Comparison of ENCODE assay signal across 15 cellular contexts in genomic region chr7:98617960-98618418, GRCh38. TPM values are rescaled to one million over a fixed set of nuclear protein-coding genes. Genes with fewer than 3 reads are reported as not detected.
DNase-seq lines count a peak whose midpoint lies in the region; ATAC-seq, FAIRE-seq and TF ChIP-seq lines count a peak whose summit lies in the region.
"Had no signal": no experiment of that assay in that cellular context is flagged by ENCODE, and none has a peak within 500 bp of the region (broad histone marks: within the 10 kb centered on the region; RNA-seq: fewer than 3 reads in every experiment).

No MANE protein-coding gene starts in this region.

- CTCF ChIA-PET in endothelial cell of umbilical vein (lab: Charles Lee): no interaction called here
- CTCF ChIA-PET in CD4-positive, alpha-beta memory T cell (lab: Charles Lee; ENCODE audit: partially characterized antibody): no interaction called here

- H3K79me2 ChIP-seq in endothelial cell of umbilical vein (ENCODE audit: control insufficient read depth, insufficient read depth, low read length): no peaks in the 10 kb centered on the region

- POLR2A ChIA-PET in endothelial cell of umbilical vein (lab: Charles Lee): no interaction called here
- POLR2A ChIA-PET in CD4-positive, alpha-beta memory T cell (lab: Charles Lee; ENCODE audit: partially characterized antibody): no interaction called here

- H3K9me3 Mint-ChIP-seq in CD4-positive, alpha-beta memory T cell: peaks cover 0 to 6% (median 1%) of the 10 kb centered on the region in 8 donors
- H3K9me3 Mint-ChIP-seq: central memory CD8-positive, alpha-beta T cell had no signal

- H3K9ac ChIP-seq in liver (ENCODE audit: low read depth in 1 of 2, low read length in 2 of 2) (no peak overlapping the region), endothelial cell of umbilical vein (replicated peaks; ENCODE audit: extremely low read depth, insufficient read depth, low read length) (no peak overlapping the region)
- H3K9ac ChIP-seq: BLaER1 had no signal

- no peak overlapping the region for H2AFZ ChIP-seq in endothelial cell of umbilical vein (ENCODE audit: low read depth, low read length)
- no peak overlapping the region for H2AFZ ChIP-seq in neuron (ENCODE audit: low read depth, low read length)

- H3K27me3 Mint-ChIP-seq in CD4-positive, alpha-beta memory T cell: peaks cover 26 to 39% of the 10 kb centered on the region in 2 donors

- no TSS peak for BruUV-seq in endothelial cell of umbilical vein (replicated peaks; lab: Mats Ljungman, UMichigan)

- TF ChIP-seq POLR2A in right lobe of liver (IDR thresholded peaks at IDR 0.05): no peak
- TF ChIP-seq POLR2A in endothelial cell of umbilical vein (IDR thresholded peaks at IDR 0.05; ENCODE audit: low read depth, low read length): no peak
- no peak for TF ChIP-seq POLR2A in vagina (IDR thresholded peaks at IDR 0.05)

- peaks cover 0 to 20% (median 1%) of the 10 kb centered on the region in 4 donors for H3K4me1 Mint-ChIP-seq in CD4-positive, alpha-beta memory T cell
- H3K4me1 Mint-ChIP-seq: central memory CD8-positive, alpha-beta T cell; mesothelial cell of epicardium had no signal

- H3K9me3 ChIP-seq in liver (ENCODE audit: control insufficient read depth in 4 of 4, low read length in 3 of 4) (no peaks in the 10 kb centered on the region), right lobe of liver (no peaks in the 10 kb centered on the region), endothelial cell of umbilical vein (replicated peaks; ENCODE audit: control insufficient read depth, insufficient read depth, low read length) (no peaks in the 10 kb centered on the region), neuron (ENCODE audit: low read length) (no peaks in the 10 kb centered on the region), vagina (no peaks in the 10 kb centered on the region)
- H3K9me3 ChIP-seq in CD4-positive, alpha-beta memory T cell (ENCODE audit: control insufficient read depth in 1 of 2, low read length in 2 of 2): no peaks in the 10 kb centered on the region

- ATAC-seq in right lobe of liver: no peak

- dilution Hi-C loops in endothelial cell of umbilical vein (cut with MboI; ENCODE audit: extremely low pct_ligation_motif_present, low sequenced_read_pairs): no loop called here

- H4K20me1 ChIP-seq in endothelial cell of umbilical vein (replicated peaks; ENCODE audit: control insufficient read depth, extremely low read depth, insufficient read depth, low read length): no peaks in the 10 kb centered on the region
- H4K20me1 ChIP-seq: BLaER1 had no signal

- no peak overlapping the region for H3K27ac ChIP-seq in liver (ENCODE audit: low read depth in 1 of 2, low read length in 2 of 2)
- H3K27ac ChIP-seq in right lobe of liver: no peak overlapping the region
- H3K27ac ChIP-seq in endothelial cell of umbilical vein (ENCODE audit: insufficient read depth, low read depth, low read length): no peak overlapping the region
- H3K27ac ChIP-seq in vagina: no peak overlapping the region
- H3K27ac ChIP-seq in CD4-positive, alpha-beta memory T cell (ENCODE audit: low read depth, low read length): no peak overlapping the region
- H3K27ac ChIP-seq: BLaER1 had no signal

- DNase-seq in right lobe of liver: no peak
- DNase-seq in endothelial cell of umbilical vein (ENCODE audit: low read depth, low spot score): no peak
- no peak for DNase-seq in vagina (ENCODE audit: extremely low spot score in 2 of 2)
- DNase-seq in CD1c-positive myeloid dendritic cell (ENCODE audit: extremely low spot score): no peak
- no peak for DNase-seq in GM19238 (ENCODE audit: insufficient read length, low spot score)
- DNase-seq in CD4-positive, alpha-beta memory T cell: no peak
- DNase-seq: activated CD4-positive, alpha-beta T cell treated with anti-CD3 and anti-CD28 coated beads for 1 hour; foreskin melanocyte had no signal

- WGBS in liver: 4% methylated on average over 40 of the region's 40 CpGs
- WGBS in right lobe of liver (ENCODE audit: insufficient coverage, low coverage, low lambda C conversion rate, missing lambda C conversion rate): 0% methylated on average over 1 of the region's 40 CpGs

- intact Hi-C loops in right lobe of liver (cut with DNase I): no loop called here
- intact Hi-C loops in endothelial cell of umbilical vein (cut with micrococcal nuclease): no loop called here
- intact Hi-C loops in vagina (cut with DNase I): no loop called here
- intact Hi-C loops in CD4-positive, alpha-beta memory T cell (cut with micrococcal nuclease): no loop called here

- no peaks in the 10 kb centered on the region for H3K36me3 Mint-ChIP-seq in CD4-positive, alpha-beta memory T cell
- H3K36me3 Mint-ChIP-seq: mesothelial cell of epicardium had no signal

- TF ChIP-seq RAD21 in liver (IDR thresholded peaks at IDR 0.05): no peak

- H3K4me3 ChIP-seq in liver (ENCODE audit: low read depth in 1 of 3, low read length in 3 of 3) (peak overlapping the region in 1 of 3 donors; percentile 44), right lobe of liver (peak overlapping the region in 1 of 3 donors; percentile 5), endothelial cell of umbilical vein (replicated peaks in 1 of 3; ENCODE audit: insufficient read depth in 1 of 3, low read depth in 1 of 3, low read length in 3 of 3) (no peak overlapping the region), neuron (ENCODE audit: low read length) (peak overlapping the region; percentile 32), vagina (peak overlapping the region; percentile 24 to 36)
- H3K4me3 ChIP-seq in CD4-positive, alpha-beta memory T cell (ENCODE audit: low read length in 2 of 2): no peak overlapping the region
- H3K4me3 ChIP-seq: BLaER1 had no signal

- H3K4me1 ChIP-seq in liver (ENCODE audit: control insufficient read depth in 4 of 4, insufficient read depth in 4 of 4, low read length in 3 of 4): peaks cover 20 to 37% (median 26%) of the 10 kb centered on the region in 4 donors
- peaks cover 0 to 31% (median 10%) of the 10 kb centered on the region in 4 donors for H3K4me1 ChIP-seq in right lobe of liver
- H3K4me1 ChIP-seq in endothelial cell of umbilical vein (ENCODE audit: control insufficient read depth, extremely low read depth, insufficient read depth, low read length): no peaks in the 10 kb centered on the region
- H3K4me1 ChIP-seq in neuron (ENCODE audit: insufficient read depth, low read length): no peaks in the 10 kb centered on the region
- H3K4me1 ChIP-seq in vagina: peaks cover 7% of the 10 kb centered on the region
- H3K4me1 ChIP-seq in CD4-positive, alpha-beta memory T cell (ENCODE audit: insufficient read depth, low read length): no peaks in the 10 kb centered on the region

- no peak overlapping the region for H3K4me2 ChIP-seq in endothelial cell of umbilical vein (ENCODE audit: insufficient read depth, low read length)

- TF ChIP-seq CTCF in liver (IDR thresholded peaks at IDR 0.05; ENCODE audit: low read depth, low read length, missing input control): peak; percentile 1
- TF ChIP-seq CTCF in right lobe of liver (IDR thresholded peaks at IDR 0.05): no peak
- no peak for TF ChIP-seq CTCF in endothelial cell of umbilical vein (IDR thresholded peaks at IDR 0.05; ENCODE audit: extremely low read depth in 1 of 2, insufficient read depth in 1 of 2, low read depth in 1 of 2, low read length in 2 of 2)
- no peak for TF ChIP-seq CTCF in vagina (IDR thresholded peaks at IDR 0.05)

- H3K9me1 ChIP-seq in endothelial cell of umbilical vein (replicated peaks; ENCODE audit: control insufficient read depth, extremely low read depth, insufficient read depth, low read length): no peaks in the 10 kb centered on the region

- H3K27ac Mint-ChIP-seq in CD4-positive, alpha-beta memory T cell: no peak overlapping the region
- H3K27ac Mint-ChIP-seq: mesothelial cell of epicardium; stimulated activated naive CD8-positive, alpha-beta T cell treated with anti-CD3 and anti-CD28 coated beads, Interleukin-15, Interleukin-2, amounts not matched to agents 100 ng/mL and 50 ng/mL, for 24 hours had no signal

- H3K27me3 ChIP-seq in liver (ENCODE audit: control insufficient read depth in 4 of 4, insufficient read depth in 4 of 4, low read length in 3 of 4) (peaks cover 3 to 14% (median 5%) of the 10 kb centered on the region in 4 donors), right lobe of liver (peaks cover 5 to 24% of the 10 kb centered on the region in 2 donors), endothelial cell of umbilical vein (ENCODE audit: control insufficient read depth in 2 of 2, insufficient read depth in 2 of 2, low read length in 2 of 2) (peaks cover 12 to 21% of the 10 kb centered on the region in 2 experiments), neuron (ENCODE audit: insufficient read depth, low read length) (peaks cover 75% of the 10 kb centered on the region), vagina (peaks cover 9% of the 10 kb centered on the region)
- H3K27me3 ChIP-seq in CD4-positive, alpha-beta memory T cell (ENCODE audit: insufficient read depth, low read length): peaks cover 7% of the 10 kb centered on the region
- H3K27me3 ChIP-seq: BLaER1 had no signal

- no peak for FAIRE-seq in endothelial cell of umbilical vein (lab: Jason Lieb, UNC)
- FAIRE-seq: H54 had no signal

- no peaks in the 10 kb centered on the region for H3K36me3 ChIP-seq in liver (ENCODE audit: control insufficient read depth in 4 of 4, insufficient read depth in 3 of 4, low read depth in 1 of 4, low read length in 3 of 4)
- no peaks in the 10 kb centered on the region for H3K36me3 ChIP-seq in right lobe of liver
- no peaks in the 10 kb centered on the region for H3K36me3 ChIP-seq in endothelial cell of umbilical vein (ENCODE audit: control insufficient read depth in 2 of 2, extremely low read depth in 1 of 2, insufficient read depth in 2 of 2, low read length in 2 of 2)
- H3K36me3 ChIP-seq in neuron (ENCODE audit: insufficient read depth, low read length): no peaks in the 10 kb centered on the region
- H3K36me3 ChIP-seq in vagina: no peaks in the 10 kb centered on the region
- H3K36me3 ChIP-seq in CD4-positive, alpha-beta memory T cell (ENCODE audit: insufficient read depth, low read length): no peaks in the 10 kb centered on the region
- H3K36me3 ChIP-seq: BLaER1 had no signal

- peak overlapping the region in 1 of 8 donors; percentile 32 for H3K4me3 Mint-ChIP-seq in CD4-positive, alpha-beta memory T cell
- H3K4me3 Mint-ChIP-seq: central memory CD8-positive, alpha-beta T cell; mesothelial cell of epicardium had no signal

RNA-seq across cellular contexts. Expression of gene NPTX2, which starts 0.9 kb away (rescaled TPM):
- total RNA-seq in liver (1 to 10 TPM in 1 of 2 donors, under 1 TPM in 1; 0.09 to 1.5 TPM), right lobe of liver (1 to 10 TPM in 3 of 6 experiments, under 1 TPM in 3; 0.23 to 3.7 (median 0.73) TPM), endothelial cell of umbilical vein (0.42 and 0.53 TPM in 2 replicates), vagina (13.0 TPM)
- polyA plus RNA-seq in liver (under 1 TPM; 0.22 to 0.95 TPM), endothelial cell of umbilical vein (0.15 and 0.16 TPM in 2 replicates)
- 0.11 and 0.21 TPM in 2 replicates for polyA plus RNA-seq in endothelial cell of umbilical vein (2011; cell fraction: cytosol; rRNA removed)
- 0.07 and 0.10 TPM in 2 replicates for polyA plus RNA-seq in endothelial cell of umbilical vein (2011; cell fraction: nucleus; rRNA removed)
- 0.08 TPM in 1 of 2 replicates, not detected in the other for polyA plus RNA-seq in endothelial cell of umbilical vein (2012)
- polyA minus RNA-seq in endothelial cell of umbilical vein: 0.15 and 0.25 TPM in 2 replicates
- polyA minus RNA-seq in endothelial cell of umbilical vein (2011; cell fraction: cytosol; rRNA and poly(A)+ RNA removed): not detected
- not detected in 2 replicates for polyA minus RNA-seq in endothelial cell of umbilical vein (2011; cell fraction: nucleus; rRNA and poly(A)+ RNA removed)
- not detected for total RNA-seq in CD4-positive, alpha-beta memory T cell
- polyA plus RNA-seq in CD4-positive, alpha-beta memory T cell: not detected

Comparison
In these comparisons a context has a peak if more than half of its experiments do, and no peak if none do; other contexts are left out.
1. H3K4me3 ChIP-seq: peak in neuron (single experiment) and vagina (2 of 2); none in endothelial cell of umbilical vein (0 of 3) and CD4-positive, alpha-beta memory T cell (0 of 2).